Comparison of ENCODE assay signal across 24 cellular contexts in genomic region chr22:47445212-47445611, GRCh38.
"Had no signal": no experiment of that assay in that cellular context is flagged by ENCODE, and none has a peak within 500 bp of the region (broad histone marks: within the 10 kb centered on the region; RNA-seq: fewer than 3 reads in every experiment).

No MANE protein-coding gene starts in this region.

- H3K27me3 Mint-ChIP-seq: type B pancreatic cell had no signal

- H3K4me1 ChIP-seq: esophagus squamous epithelium, heart right ventricle, lower lobe of right lung, prostate gland, right atrium auricular region, testis, tibial artery, uterus had no signal

- H3K27ac Mint-ChIP-seq: dendritic cell treated with granulocyte-macrophage colony-stimulating factor and Interleukin-4, amounts not matched to agents 40 ng/mL and 50 ng/mL, for 4 days; endodermal cell; immature natural killer cell; natural killer cell; stimulated activated memory B cell treated with anti-CD40 and anti-IgM and Interleukin-4, amounts not matched to agents 10 μg/mL and 1 μg/mL and 100 μg/mL, for 72 hours; type B pancreatic cell had no signal

- DNase-seq: effector CD8-positive, alpha-beta T cell; endodermal cell; esophagus squamous epithelium; foreskin melanocyte; glutamatergic neuron; heart right ventricle; hippocampal formation; immature natural killer cell; left ventricle myocardium superior; lower lobe of right lung; natural killer cell; stimulated activated CD4-positive, alpha-beta T cell treated with anti-CD3 and anti-CD28 coated beads, Interleukin-2, amount 100 ng/mL, for 24 hours; stimulated activated CD4-positive, alpha-beta T cell treated with anti-CD3 and anti-CD28 coated beads, Interleukin-4, amount 100 ng/mL, for 24 hours; stimulated activated naive CD8-positive, alpha-beta T cell treated with anti-CD3 and anti-CD28 coated beads, Interleukin-15, Interleukin-2, amounts not matched to agents 100 U/mL and 50 U/mL, for 24 hours; substantia nigra; testis; tibial artery; uterus had no signal

- H3K36me3 Mint-ChIP-seq: immature natural killer cell; natural killer cell; stimulated activated memory B cell treated with anti-CD40 and anti-IgM and Interleukin-4, amounts not matched to agents 10 μg/mL and 1 μg/mL and 100 μg/mL, for 72 hours; type B pancreatic cell had no signal

- H3K4me3 ChIP-seq: esophagus squamous epithelium, heart right ventricle, lower lobe of right lung, prostate gland, right atrium auricular region, testis, tibial artery, uterus had no signal

- H3K4me1 Mint-ChIP-seq: endodermal cell; immature natural killer cell; natural killer cell; stimulated activated memory B cell treated with anti-CD40 and anti-IgM and Interleukin-4, amounts not matched to agents 10 μg/mL and 1 μg/mL and 100 μg/mL, for 72 hours had no signal

- H3K27ac ChIP-seq: esophagus squamous epithelium, heart right ventricle, lower lobe of right lung, prostate gland, right atrium auricular region, testis, tibial artery, uterus had no signal

- H3K36me3 ChIP-seq: esophagus squamous epithelium, heart right ventricle, lower lobe of right lung, prostate gland, right atrium auricular region, tibial artery, uterus had no signal

- H3K27me3 ChIP-seq: right atrium auricular region, testis, uterus had no signal

- H3K4me3 Mint-ChIP-seq: dendritic cell treated with granulocyte-macrophage colony-stimulating factor and Interleukin-4, amounts not matched to agents 40 ng/mL and 50 ng/mL, for 4 days; endodermal cell; immature natural killer cell; natural killer cell; stimulated activated memory B cell treated with anti-CD40 and anti-IgM and Interleukin-4, amounts not matched to agents 10 μg/mL and 1 μg/mL and 100 μg/mL, for 72 hours; type B pancreatic cell had no signal

- ATAC-seq: heart right ventricle; left ventricle myocardium superior; lower lobe of right lung; natural killer cell; sciatic nerve; stimulated activated memory B cell treated with anti-CD40 and anti-IgM and Interleukin-4, amounts not matched to agents 10 μg/mL and 1 μg/mL and 100 μg/mL, for 72 hours; stimulated activated naive CD8-positive, alpha-beta T cell treated with anti-CD3 and anti-CD28 coated beads, Interleukin-15, Interleukin-2, amounts not matched to agents 100 U/mL and 50 U/mL, for 24 hours had no signal

- H3K9me3 ChIP-seq: esophagus squamous epithelium, prostate gland, right atrium auricular region, testis, uterus had no signal
